23 cellular contexts compared by ENCODE assay signal in genomic region chr3:152176998-152177397, GRCh38.
"Had no signal": no experiment of that assay in that cellular context is flagged by ENCODE, and none has a peak within 500 bp of the region (broad histone marks: within the 10 kb centered on the region; RNA-seq: fewer than 3 reads in every experiment).

No MANE protein-coding gene starts in this region.

- H3K9me3 Mint-ChIP-seq: activated B cell treated with CpG ODN at 0.5 μM for 24 hours; activated naive CD4-positive, alpha-beta T cell treated with anti-CD3 and anti-CD28 coated beads for 36 hours; activated naive CD8-positive, alpha-beta T cell treated with anti-CD3 and anti-CD28 coated beads, Interleukin-2, amount 10 ng/mL, durations not matched to agents 7 days and 5 days; activated T-cell treated with anti-CD3 and anti-CD28 coated beads, Interleukin-2, amount 50 U/mL, for 72 hours; endodermal cell; memory B cell; nephron; stimulated activated naive B cell treated with anti-CD40 and anti-IgM and Interleukin-4, amounts not matched to agents 10 μg/mL and 1 μg/mL and 100 μg/mL, for 72 hours had no signal

- DNase-seq: activated B cell treated with CpG ODN at 0.5 μM for 24 hours; activated CD4-positive, alpha-beta T cell treated with anti-CD3 and anti-CD28 coated beads for 4 hours; activated CD4-positive, alpha-beta T cell treated with anti-CD3 and anti-CD28 coated beads, Interleukin-2, amount 50 U/mL, for 48 hours; activated CD8-positive, alpha-beta memory T cell treated with anti-CD3 and anti-CD28 coated beads, Interleukin-2, amount 50 U/mL, for 48 hours; activated effector memory CD4-positive, alpha-beta T cell treated with Interleukin-2 at 50 U/mL for 16 hours; activated naive CD4-positive, alpha-beta T cell treated with anti-CD3 and anti-CD28 coated beads for 36 hours; activated naive CD8-positive, alpha-beta T cell treated with anti-CD3 and anti-CD28 coated beads, Interleukin-2, amount 10 ng/mL, durations not matched to agents 7 days and 5 days; activated T-cell treated with anti-CD3 and anti-CD28 coated beads, Interleukin-2, amount 50 U/mL, for 72 hours; amniotic stem cell; cerebellar nuclear complex; cortex of kidney; endodermal cell; heart left ventricle; left colon; right lobe of liver; small intestine; stimulated activated CD4-positive, alpha-beta T cell treated with anti-CD3 and anti-CD28 coated beads, Interleukin-15, amount 100 ng/mL, for 24 hours; stimulated activated naive B cell treated with anti-CD40 and anti-IgM and Interleukin-4, amounts not matched to agents 10 μg/mL and 1 μg/mL and 100 μg/mL, for 72 hours; transverse colon; uterus had no signal

- H3K9me3 ChIP-seq: gastroesophageal sphincter, heart left ventricle, right lobe of liver, transverse colon, uterus had no signal

- H3K27ac ChIP-seq: gastroesophageal sphincter, heart left ventricle, right lobe of liver, transverse colon, uterus had no signal

- H3K27me3 ChIP-seq: gastroesophageal sphincter, heart left ventricle, right lobe of liver, transverse colon, uterus had no signal

- H3K36me3 ChIP-seq: gastroesophageal sphincter, heart left ventricle, right lobe of liver, transverse colon, uterus had no signal

- H3K4me3 Mint-ChIP-seq: activated B cell treated with CpG ODN at 0.5 μM for 24 hours; activated naive CD4-positive, alpha-beta T cell treated with anti-CD3 and anti-CD28 coated beads for 36 hours; activated naive CD8-positive, alpha-beta T cell treated with anti-CD3 and anti-CD28 coated beads, Interleukin-2, amount 10 ng/mL, durations not matched to agents 7 days and 5 days; activated T-cell treated with anti-CD3 and anti-CD28 coated beads, Interleukin-2, amount 50 U/mL, for 72 hours; endodermal cell; memory B cell; nephron; stimulated activated naive B cell treated with anti-CD40 and anti-IgM and Interleukin-4, amounts not matched to agents 10 μg/mL and 1 μg/mL and 100 μg/mL, for 72 hours had no signal

- H3K4me1 ChIP-seq: right lobe of liver, transverse colon, uterus had no signal

- H3K27ac Mint-ChIP-seq: activated B cell treated with CpG ODN at 0.5 μM for 24 hours; activated naive CD4-positive, alpha-beta T cell treated with anti-CD3 and anti-CD28 coated beads for 36 hours; activated naive CD8-positive, alpha-beta T cell treated with anti-CD3 and anti-CD28 coated beads, Interleukin-2, amount 10 ng/mL, durations not matched to agents 7 days and 5 days; activated T-cell treated with anti-CD3 and anti-CD28 coated beads, Interleukin-2, amount 50 U/mL, for 72 hours; endodermal cell; memory B cell; stimulated activated naive B cell treated with anti-CD40 and anti-IgM and Interleukin-4, amounts not matched to agents 10 μg/mL and 1 μg/mL and 100 μg/mL, for 72 hours had no signal

- H3K4me3 ChIP-seq: gastroesophageal sphincter, heart left ventricle, right lobe of liver, transverse colon, uterus had no signal

- H3K27me3 Mint-ChIP-seq: activated B cell treated with CpG ODN at 0.5 μM for 24 hours; memory B cell; stimulated activated naive B cell treated with anti-CD40 and anti-IgM and Interleukin-4, amounts not matched to agents 10 μg/mL and 1 μg/mL and 100 μg/mL, for 72 hours had no signal
